ENCODE assay signal across 2 cellular contexts in the genomic region with DNA sequence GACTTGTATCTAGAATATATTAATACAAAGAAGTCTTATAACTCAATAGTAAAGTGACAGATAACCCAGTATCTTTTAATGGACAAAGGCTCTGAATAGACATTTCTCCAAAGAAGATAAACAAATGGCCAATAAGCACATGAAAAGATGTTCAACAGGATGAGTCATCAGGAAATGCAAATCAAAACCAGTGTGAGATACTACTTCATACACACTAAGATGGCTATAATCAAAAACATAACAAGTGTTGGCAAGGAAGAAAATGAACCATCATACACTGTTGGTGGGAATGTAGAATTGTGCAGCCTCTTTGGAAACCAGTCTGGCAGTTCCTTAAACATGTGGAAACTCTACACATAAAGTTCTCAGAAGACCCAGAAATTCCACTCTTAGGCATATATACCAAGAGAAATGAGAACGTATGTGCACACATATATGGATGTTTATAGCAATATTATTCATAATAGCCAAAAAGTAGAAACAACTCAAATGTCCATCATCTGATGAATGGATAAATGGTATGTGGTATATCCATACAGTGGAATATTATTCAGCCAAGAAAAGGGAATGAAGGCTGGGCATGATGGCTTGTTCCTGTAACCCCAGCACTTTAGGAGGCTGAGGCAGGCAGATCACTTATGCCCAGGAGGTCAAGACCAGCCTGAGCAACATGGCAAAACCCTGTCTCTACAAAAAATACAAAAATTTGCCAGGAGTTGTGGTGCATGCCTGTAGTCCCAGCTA.
TF ChIP-seq lines count a peak whose summit lies in the region.

No MANE protein-coding gene starts in this region.

TF ChIP-seq in IMR-90, 13 proteins besides CTCF, POLR2A, EP300 and RAD21:
- TF ChIP-seq NFE2L2 (IDR thresholded peaks at IDR 0.05; ENCODE audit: low read depth, low read length) (no peak), SMC3 (IDR thresholded peaks at IDR 0.05; ENCODE audit: low read depth, low read length) (no peak), CEBPB (IDR thresholded peaks at IDR 0.05; ENCODE audit: low read depth, low read length) (no peak), MAZ (IDR thresholded peaks at IDR 0.05; ENCODE audit: borderline replicate concordance, low read depth, low read length) (no peak), RCOR1 (IDR thresholded peaks at IDR 0.05; ENCODE audit: insufficient replicate concordance, low read length) (no peak), MXI1 (IDR thresholded peaks at IDR 0.05; ENCODE audit: borderline replicate concordance, low read depth, low read length) (no peak), CHD1 (IDR thresholded peaks at IDR 0.05; ENCODE audit: low read depth, low read length) (no peak), MAFK (IDR thresholded peaks at IDR 0.05; ENCODE audit: low read depth, low read length) (no peak)
- TF ChIP-seq, protein P1, sequence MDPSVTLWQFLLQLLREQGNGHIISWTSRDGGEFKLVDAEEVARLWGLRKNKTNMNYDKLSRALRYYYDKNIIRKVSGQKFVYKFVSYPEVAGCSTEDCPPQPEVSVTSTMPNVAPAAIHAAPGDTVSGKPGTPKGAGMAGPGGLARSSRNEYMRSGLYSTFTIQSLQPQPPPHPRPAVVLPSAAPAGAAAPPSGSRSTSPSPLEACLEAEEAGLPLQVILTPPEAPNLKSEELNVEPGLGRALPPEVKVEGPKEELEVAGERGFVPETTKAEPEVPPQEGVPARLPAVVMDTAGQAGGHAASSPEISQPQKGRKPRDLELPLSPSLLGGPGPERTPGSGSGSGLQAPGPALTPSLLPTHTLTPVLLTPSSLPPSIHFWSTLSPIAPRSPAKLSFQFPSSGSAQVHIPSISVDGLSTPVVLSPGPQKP (IDR thresholded peaks at IDR 0.05; ENCODE audit: borderline replicate concordance, low read depth, low read length): no peak
- TF ChIP-seq, protein P2, sequence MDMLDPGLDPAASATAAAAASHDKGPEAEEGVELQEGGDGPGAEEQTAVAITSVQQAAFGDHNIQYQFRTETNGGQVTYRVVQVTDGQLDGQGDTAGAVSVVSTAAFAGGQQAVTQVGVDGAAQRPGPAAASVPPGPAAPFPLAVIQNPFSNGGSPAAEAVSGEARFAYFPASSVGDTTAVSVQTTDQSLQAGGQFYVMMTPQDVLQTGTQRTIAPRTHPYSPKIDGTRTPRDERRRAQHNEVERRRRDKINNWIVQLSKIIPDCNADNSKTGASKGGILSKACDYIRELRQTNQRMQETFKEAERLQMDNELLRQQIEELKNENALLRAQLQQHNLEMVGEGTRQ (IDR thresholded peaks at IDR 0.05; ENCODE audit: low read depth, low read length): no peak

TF ChIP-seq in endothelial cell of umbilical vein, 7 proteins besides CTCF, POLR2A, EP300 and RAD21:
- peak; percentile 54 for TF ChIP-seq FOS (IDR thresholded peaks at IDR 0.05; ENCODE audit: borderline replicate concordance, insufficient read depth, low read length)
- TF ChIP-seq, protein P3, sequence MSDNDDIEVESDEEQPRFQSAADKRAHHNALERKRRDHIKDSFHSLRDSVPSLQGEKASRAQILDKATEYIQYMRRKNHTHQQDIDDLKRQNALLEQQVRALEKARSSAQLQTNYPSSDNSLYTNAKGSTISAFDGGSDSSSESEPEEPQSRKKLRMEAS (IDR thresholded peaks at IDR 0.05; ENCODE audit: insufficient read depth, insufficient read length): no peak
- no peak for TF ChIP-seq JUN (IDR thresholded peaks at IDR 0.05; ENCODE audit: borderline replicate concordance, insufficient read depth, insufficient read length, low read depth)
